ENCODE assay signal across 32 cellular contexts in the genomic region with DNA sequence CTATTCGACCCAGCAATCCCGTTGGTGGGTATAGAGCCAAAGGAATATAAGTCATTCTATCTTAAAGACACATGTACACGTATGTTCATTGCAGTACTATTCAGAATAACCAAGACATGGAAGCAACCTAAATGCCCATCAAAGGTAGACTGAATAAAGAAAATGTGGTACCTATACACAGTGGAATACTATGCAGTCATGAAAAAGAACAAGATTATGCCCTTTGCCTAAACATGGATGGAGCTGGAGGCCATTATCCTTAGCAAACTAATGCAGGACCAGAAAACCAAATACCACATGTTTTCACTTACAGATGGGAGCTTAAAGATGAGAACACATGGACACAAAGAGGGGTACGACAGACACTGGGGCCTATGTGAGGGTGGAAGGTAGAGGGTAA.
"Had no signal": no experiment of that assay in that cellular context is flagged by ENCODE, and none has a peak within 500 bp of the region (broad histone marks: within the 10 kb centered on the region; RNA-seq: fewer than 3 reads in every experiment).

No MANE protein-coding gene starts in this region.

- H3K4me1 ChIP-seq: adrenal gland, body of pancreas, breast epithelium had no signal

- H3K27me3 ChIP-seq: adrenal gland, body of pancreas, brain microvascular endothelial cell, breast epithelium had no signal

- H3K36me3 ChIP-seq: adrenal gland, brain microvascular endothelial cell, breast epithelium had no signal

- H3K27ac ChIP-seq: adrenal gland, body of pancreas, brain microvascular endothelial cell, breast epithelium, VCaP had no signal

- H3K4me3 ChIP-seq: adrenal gland, body of pancreas, breast epithelium had no signal

- FAIRE-seq: astrocyte, TTC549 had no signal

- DNase-seq: activated B cell treated with CpG ODN at 0.5 μM for 24 hours; activated CD4-positive, alpha-beta memory T cell treated with anti-CD3 and anti-CD28 coated beads for 36 hours; activated CD4-positive, alpha-beta T cell treated with anti-CD3 and anti-CD28 coated beads for 4 hours; activated CD4-positive, alpha-beta T cell treated with anti-CD3 and anti-CD28 coated beads, Interleukin-2, amount 10 ng/mL, durations not matched to agents 24 days and 14 days; activated CD4-positive, alpha-beta T cell treated with anti-CD3 and anti-CD28 coated beads, Interleukin-2, amount 50 U/mL, for 1 hour; activated CD4-positive, alpha-beta T cell treated with anti-CD3 and anti-CD28 coated beads, Interleukin-2, amount 50 U/mL, for 4 hours; activated CD4-positive, CD25-positive, alpha-beta regulatory T cell treated with anti-CD3 and anti-CD28 coated beads, Interleukin-2, amount 50 U/mL, for 72 hours; activated CD8-positive, alpha-beta memory T cell treated with anti-CD3 and anti-CD28 coated beads, Interleukin-2, amount 50 U/mL, for 4 hours; activated CD8-positive, alpha-beta T cell treated with anti-CD3 and anti-CD28 coated beads for 36 hours; activated effector memory CD4-positive, alpha-beta T cell treated with anti-CD3 and anti-CD28 coated beads, Interleukin-2, amount 50 U/mL, for 16 hours; activated gamma-delta T cell treated with Interleukin-2 at 50 U/mL for 16 hours; activated naive CD4-positive, alpha-beta T cell; activated naive CD4-positive, alpha-beta T cell treated with anti-CD3 and anti-CD28 coated beads for 36 hours; activated naive CD4-positive, alpha-beta T cell treated with anti-CD3 and anti-CD28 coated beads, Interleukin-2, amount 50 U/mL, for 16 hours; activated naive CD8-positive, alpha-beta T cell treated with anti-CD3 and anti-CD28 coated beads for 36 hours; activated T-cell treated with anti-CD3 and anti-CD28 coated beads for 4 hours; activated T-cell treated with anti-CD3 and anti-CD28 coated beads, Interleukin-2, amount 50 U/mL, for 1 hour; activated T-cell treated with anti-CD3 and anti-CD28 coated beads, Interleukin-2, amount 50 U/mL, for 4 hours; activated T-cell treated with anti-CD3 and anti-CD28 coated beads, Interleukin-2, amount 50 U/mL, for 72 hours; adrenal gland; amniotic stem cell; aorta; body of pancreas; brain microvascular endothelial cell; central memory CD4-positive, alpha-beta T cell; T-helper 1 cell; T-helper 2 cell; T-helper 9 cell had no signal

- H3K9me3 ChIP-seq: adrenal gland, breast epithelium had no signal
